ENCODE assay signal across 13 cellular contexts in the genomic region with DNA sequence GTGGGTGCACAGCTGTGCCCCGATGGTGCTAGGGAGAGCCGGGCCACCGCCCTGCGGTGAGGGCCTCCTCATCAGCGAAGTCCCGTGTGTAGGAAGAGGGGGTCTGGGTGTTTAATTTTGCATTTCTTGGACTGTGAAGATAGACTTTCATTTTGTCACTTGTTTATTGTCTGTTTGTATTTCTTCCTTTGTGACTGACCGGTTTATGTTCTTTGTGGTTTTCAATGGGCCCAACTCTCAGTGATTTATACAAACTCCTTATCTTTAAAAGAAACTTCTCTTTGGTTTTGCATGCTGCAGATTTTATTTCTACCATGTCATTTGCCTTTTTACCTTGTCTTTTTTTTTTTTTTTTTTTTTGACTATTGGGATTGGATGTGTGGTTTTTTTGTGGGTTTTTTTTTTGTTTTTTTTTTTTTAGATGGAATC.
DNase-seq lines count a peak whose midpoint lies in the region; ATAC-seq and TF ChIP-seq lines count a peak whose summit lies in the region.
"Had no signal": no experiment of that assay in that cellular context is flagged by ENCODE, and none has a peak within 500 bp of the region (broad histone marks: within the 10 kb centered on the region; RNA-seq: fewer than 3 reads in every experiment).

No MANE protein-coding gene starts in this region.

- POLR2A ChIA-PET in Caco-2 (lab: Charles Lee), result interaction anchor here (1.0 kb wide), 1 partner anchor 10 kb away, joined by 3 read pairs; no protein-coding TSS in a partner anchor

- CTCF ChIA-PET in Caco-2 (lab: Charles Lee), result interaction anchor here (1.3 kb wide), 1 partner anchor 13 kb away, joined by 4 read pairs; no protein-coding TSS in a partner anchor

- H3K9me3 ChIP-seq in Caco-2 (no peaks in the 10 kb centered on the region), adipocyte (ENCODE audit: control insufficient read depth, low read length) (no peaks in the 10 kb centered on the region), right cardiac atrium (ENCODE audit: control insufficient read depth, low read length) (no peaks in the 10 kb centered on the region), smooth muscle cell (replicated peaks; ENCODE audit: low read depth) (no peaks in the 10 kb centered on the region)

- no peak overlapping the region for H2AFZ ChIP-seq in smooth muscle cell (ENCODE audit: low read depth)

- peaks cover 40% of the 10 kb centered on the region for H3K4me1 ChIP-seq in Caco-2
- H3K4me1 ChIP-seq in adipocyte (ENCODE audit: control insufficient read depth, insufficient read depth, low read length), result peaks cover 21% of the 10 kb centered on the region
- peaks cover 1% of the 10 kb centered on the region for H3K4me1 ChIP-seq in right cardiac atrium (ENCODE audit: control insufficient read depth, insufficient read depth, low read length)
- peaks cover 12% of the 10 kb centered on the region for H3K4me1 ChIP-seq in smooth muscle cell (ENCODE audit: low read depth)

- no peak for ATAC-seq in right cardiac atrium

- peak overlapping the region; percentile 66 for H3K4me3 Mint-ChIP-seq in Caco-2 (ENCODE audit: unreplicated experiment)
- H3K4me3 Mint-ChIP-seq: activated B cell treated with CpG ODN at 0.5 μM for 24 hours; activated naive CD4-positive, alpha-beta T cell treated with anti-CD3 and anti-CD28 coated beads for 36 hours had no signal

- no peaks in the 10 kb centered on the region for H3K27me3 ChIP-seq in Caco-2 (replicated peaks; ENCODE audit: control insufficient read depth, insufficient read depth, low read length)
- H3K27me3 ChIP-seq in adipocyte (replicated peaks; ENCODE audit: control insufficient read depth, insufficient read depth, low read length), result no peaks in the 10 kb centered on the region
- no peaks in the 10 kb centered on the region for H3K27me3 ChIP-seq in right cardiac atrium (ENCODE audit: control insufficient read depth, insufficient read depth)
- no peaks in the 10 kb centered on the region for H3K27me3 ChIP-seq in smooth muscle cell (ENCODE audit: low read depth)

- no peak overlapping the region for H3K27ac ChIP-seq in right cardiac atrium (ENCODE audit: low read length)
- peak overlapping the region; percentile 36 for H3K27ac ChIP-seq in smooth muscle cell (ENCODE audit: low read depth)

- peak overlapping the region; percentile 16 for H3K9ac ChIP-seq in adipocyte (ENCODE audit: low read length)
- H3K9ac ChIP-seq in smooth muscle cell (ENCODE audit: low read depth), result no peak overlapping the region

- TF ChIP-seq CTCF in Caco-2 (IDR thresholded peaks at IDR 0.05; ENCODE audit: insufficient read depth in 1 of 2, low read depth in 1 of 2, low read length in 1 of 2, severe bottlenecking in 1 of 2, unreplicated experiment in 1 of 2) (no peak), smooth muscle cell (IDR thresholded peaks at IDR 0.05; ENCODE audit: borderline replicate concordance, insufficient read depth, poor library complexity, severe bottlenecking) (no peak)

- DNase-seq in Caco-2 (no peak), adipocyte (ENCODE audit: low read depth) (no peak), right cardiac atrium (peak; percentile 14 to 49 (median 29)), smooth muscle cell (lab: John Stamatoyannopoulos, UW; ENCODE audit: unreplicated experiment) (no peak), MV-4-11 (lab: John Stamatoyannopoulos, UW) (no peak), 8988T (no peak)
- no peak for DNase-seq in stimulated activated CD8-positive, alpha-beta memory T cell treated with anti-CD3 and anti-CD28 coated beads, Interleukin-4, amount 100 ng/mL, for 48 hours
- no peak for DNase-seq in activated CD4-positive, CD25-positive, alpha-beta regulatory T cell treated with anti-CD3 and anti-CD28 coated beads, Interleukin-2, amount 50 U/mL, for 72 hours
- DNase-seq: activated B cell treated with CpG ODN at 0.5 μM for 24 hours; activated naive CD4-positive, alpha-beta T cell treated with anti-CD3 and anti-CD28 coated beads for 36 hours; DMS 273 treated with DMSO at 0.1 percent for 48 hours; GOT3; NK-92 treated with Interleukin-12 subunit alpha and Interleukin-12 subunit beta, amount 100 ng/mL, for 24 hours had no signal

- H3K79me2 ChIP-seq in smooth muscle cell (ENCODE audit: low read depth), result peaks cover 81% of the 10 kb centered on the region

- H3K36me3 ChIP-seq in Caco-2 (ENCODE audit: control insufficient read depth, insufficient read depth, low read length) (peaks cover 3% of the 10 kb centered on the region), adipocyte (ENCODE audit: control insufficient read depth, insufficient read depth, low read length, severe bottlenecking) (no peaks in the 10 kb centered on the region), smooth muscle cell (ENCODE audit: low read depth) (no peaks in the 10 kb centered on the region)

- H3K9me3 Mint-ChIP-seq in Caco-2 (ENCODE audit: unreplicated experiment), result no peaks in the 10 kb centered on the region
- H3K9me3 Mint-ChIP-seq: activated B cell treated with CpG ODN at 0.5 μM for 24 hours; activated naive CD4-positive, alpha-beta T cell treated with anti-CD3 and anti-CD28 coated beads for 36 hours had no signal

- WGBS in right cardiac atrium, result 86% methylated on average over 7 of the region's 7 CpGs
- 62% methylated on average over 7 of the region's 7 CpGs for WGBS in smooth muscle cell (ENCODE audit: low lambda C conversion rate)

- H3F3A ChIP-seq in smooth muscle cell (ENCODE audit: low read depth), result peaks cover 18% of the 10 kb centered on the region

- peak overlapping the region; percentile 21 for H3K4me2 ChIP-seq in smooth muscle cell

- H3K27me3 Mint-ChIP-seq in Caco-2 (ENCODE audit: insufficient read depth, unreplicated experiment), result no peaks in the 10 kb centered on the region

- BruUV-seq in Caco-2 (replicated peaks; lab: Mats Ljungman, UMichigan), result no TSS peak

- H3K4me1 Mint-ChIP-seq in Caco-2 (ENCODE audit: low read depth, unreplicated experiment), result peaks cover 33% of the 10 kb centered on the region

- intact Hi-C loops in Caco-2 (cut with micrococcal nuclease; ENCODE audit: unreplicated experiment), result no loop called here
- intact Hi-C loops in right cardiac atrium (cut with DNase I), result loop anchor here in 1 of 4 donors (10.0 kb wide), 1 partner anchor 355 kb away; no protein-coding TSS in a partner anchor

- peak overlapping the region; percentile 86 for H3K27ac Mint-ChIP-seq in Caco-2 (ENCODE audit: unreplicated experiment)
- H3K27ac Mint-ChIP-seq: activated B cell treated with CpG ODN at 0.5 μM for 24 hours; activated naive CD4-positive, alpha-beta T cell treated with anti-CD3 and anti-CD28 coated beads for 36 hours had no signal

- peaks cover 100% of the 10 kb centered on the region for H4K20me1 ChIP-seq in smooth muscle cell (ENCODE audit: low read depth)

- H3K4me3 ChIP-seq in Caco-2 (ENCODE audit: low read depth, low read length) (no peak overlapping the region), adipocyte (ENCODE audit: low read length) (no peak overlapping the region), right cardiac atrium (ENCODE audit: low read length) (no peak overlapping the region), smooth muscle cell (no peak overlapping the region)

- peaks cover 61% of the 10 kb centered on the region for H3K36me3 Mint-ChIP-seq in Caco-2 (ENCODE audit: insufficient read depth, unreplicated experiment)

Comparison
In these comparisons a context has a peak if more than half of its experiments do, and no peak if none do; other contexts are left out.
1. DNase-seq: peak in right cardiac atrium (3 of 3); none in Caco-2 (0 of 2), adipocyte (single experiment), smooth muscle cell (single experiment), stimulated activated CD8-positive, alpha-beta memory T cell treated with anti-CD3 and anti-CD28 coated beads, Interleukin-4, amount 100 ng/mL, for 48 hours (single experiment), activated CD4-positive, CD25-positive, alpha-beta regulatory T cell treated with anti-CD3 and anti-CD28 coated beads, Interleukin-2, amount 50 U/mL, for 72 hours (single experiment), MV-4-11 (single experiment) and 8988T (single experiment).